ENCODE assay signal across 20 cellular contexts in the genomic region with DNA sequence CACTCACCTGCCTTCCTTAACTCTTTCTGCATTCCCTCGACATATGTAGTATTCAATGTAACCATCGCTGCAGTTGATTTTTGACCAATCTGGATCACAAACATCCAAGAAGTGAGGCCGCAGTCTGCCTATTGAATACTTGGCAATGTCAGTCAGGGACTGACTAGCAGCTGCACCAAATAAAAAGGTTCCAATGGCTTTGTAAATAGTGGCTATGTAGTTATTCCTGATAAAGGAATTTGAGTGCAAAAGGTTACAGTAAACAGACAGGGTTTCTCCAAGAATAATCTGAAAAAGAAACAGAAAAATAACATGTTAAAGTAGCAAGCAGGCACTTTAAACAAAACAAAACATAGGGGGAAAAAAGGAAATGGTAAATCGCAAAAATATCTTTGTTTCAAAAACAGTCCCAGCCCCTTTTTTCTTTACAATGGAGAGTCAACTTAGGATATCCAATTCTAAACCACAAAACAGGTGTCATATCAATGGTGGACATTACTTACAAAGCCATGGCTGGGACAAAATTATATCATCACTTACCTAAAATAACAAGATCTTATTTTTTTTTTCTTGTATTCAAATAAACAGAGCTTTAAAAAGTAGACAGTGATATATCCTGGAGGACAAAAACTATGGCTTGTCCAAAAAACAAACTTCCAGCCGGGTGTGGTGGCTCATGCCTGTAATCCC.
DNase-seq lines count a peak whose midpoint lies in the region; ATAC-seq and TF ChIP-seq lines count a peak whose summit lies in the region.
"Had no signal": no experiment of that assay in that cellular context is flagged by ENCODE, and none has a peak within 500 bp of the region (broad histone marks: within the 10 kb centered on the region; RNA-seq: fewer than 3 reads in every experiment).

No MANE protein-coding gene starts in this region.

- CTCF ChIA-PET in HEK293 (lab: Yijun Ruan, JAX) = interaction anchor here (0.6 kb wide), 1 partner anchor 978 kb away, joined by 6 read pairs; no protein-coding TSS in a partner anchor

- H3K27ac ChIP-seq in HEK293 (ENCODE audit: extremely low read depth, low read depth, low read length) (no peak overlapping the region; the same call in 1 of the 2 replicates), hepatocyte (peak overlapping the region; percentile 31), psoas muscle (peak overlapping the region; percentile 38)
- H3K27ac ChIP-seq: brain microvascular endothelial cell, SJSA1 had no signal

- H3K9me3 ChIP-seq in HEK293 (ENCODE audit: control insufficient read depth, insufficient read depth, low read depth, low read length) = no peaks in the 10 kb centered on the region
- H3K9me3 ChIP-seq in hepatocyte (ENCODE audit: low read depth) = no peaks in the 10 kb centered on the region
- H3K9me3 ChIP-seq in psoas muscle = no peaks in the 10 kb centered on the region
- H3K9me3 ChIP-seq: esophagus squamous epithelium, HAP-1, SJSA1 had no signal

- peak overlapping the region; percentile 61 for H3K4me2 ChIP-seq in hepatocyte

- TF ChIP-seq CTCF in HEK293 (tag by site-specific recombination; IDR thresholded peaks at IDR 0.05) (no peak), hepatocyte (IDR thresholded peaks at IDR 0.05; ENCODE audit: poor library complexity) (no peak), psoas muscle (IDR thresholded peaks at IDR 0.05) (no peak)

- POLR2A ChIA-PET in HEK293 (lab: Yijun Ruan, JAX) = interaction anchor here (1.3 kb wide), 1 partner anchor 17 kb away, joined by 3 read pairs; no protein-coding TSS in a partner anchor

- 61% methylated on average over 5 of the region's 5 CpGs for WGBS in hepatocyte (ENCODE audit: low lambda C conversion rate, missing lambda C conversion rate)
- WGBS in psoas muscle, 3 donors = 67 to 78% (median 76%) methylated on average over 5 of the region's 5 CpGs

- no peaks in the 10 kb centered on the region for H4K20me1 ChIP-seq in hepatocyte (ENCODE audit: insufficient read depth, poor library complexity, severe bottlenecking)

- H3K36me3 ChIP-seq in HEK293 (ENCODE audit: control insufficient read depth in 2 of 2, insufficient read depth in 1 of 2, low read length in 2 of 2) = peaks cover 0 to 3% of the 10 kb centered on the region in 2 experiments; a peak in 1 of 3 replicates
- H3K36me3 ChIP-seq in hepatocyte (replicated peaks; ENCODE audit: insufficient read depth, low read depth) = no peaks in the 10 kb centered on the region
- peaks cover 0 to 44% of the 10 kb centered on the region in 2 donors for H3K36me3 ChIP-seq in psoas muscle (ENCODE audit: insufficient read depth in 1 of 2, low read depth in 1 of 2)
- H3K36me3 ChIP-seq: brain microvascular endothelial cell, SJSA1 had no signal

- ATAC-seq in psoas muscle = no peak
- ATAC-seq: activated T-cell treated with anti-CD3 and anti-CD28 coated beads, Interleukin-2, amount 50 U/mL, for 72 hours; PC-3 had no signal

- intact Hi-C loops in psoas muscle (cut with DNase I) = no loop called here

- H3K79me2 ChIP-seq in hepatocyte = peaks cover 21% of the 10 kb centered on the region

- H3K9me2 ChIP-seq in hepatocyte (replicated peaks; ENCODE audit: insufficient read depth) = no peaks in the 10 kb centered on the region

- H3K4me1 ChIP-seq in HEK293 (ENCODE audit: control insufficient read depth, insufficient read depth, low read length) = 0 out of 2 replicates have a peak, but pooled peaks cover 3% of the 10 kb centered on the region
- peaks cover 13% of the 10 kb centered on the region for H3K4me1 ChIP-seq in hepatocyte (ENCODE audit: insufficient read depth)
- peaks cover 26% of the 10 kb centered on the region for H3K4me1 ChIP-seq in psoas muscle
- H3K4me1 ChIP-seq: SJSA1 had no signal

- H2AFZ ChIP-seq in hepatocyte = no peak overlapping the region

- H3K27me3 ChIP-seq in hepatocyte = no peaks in the 10 kb centered on the region
- no peaks in the 10 kb centered on the region for H3K27me3 ChIP-seq in psoas muscle (ENCODE audit: insufficient read depth in 3 of 3, low read length in 2 of 3)
- H3K27me3 ChIP-seq: brain microvascular endothelial cell, esophagus squamous epithelium, SJSA1 had no signal

- DNase-seq in NCI-H774 (lab: John Stamatoyannopoulos, UW) = peak; percentile 27
- DNase-seq in hepatocyte (ENCODE audit: low spot score) = no peak
- DNase-seq in psoas muscle = no peak
- DNase-seq in germinal center (ENCODE audit: low spot score) = no peak
- DNase-seq in ACHN = no peak
- no peak for DNase-seq in DMS53 treated with DMSO at 0.1 percent for 48 hours (lab: John Stamatoyannopoulos, UW; ENCODE audit: unreplicated experiment)
- no peak for DNase-seq in NCI-H1105 (lab: John Stamatoyannopoulos, UW)
- DNase-seq: activated CD4-positive, CD25-positive, alpha-beta regulatory T cell; activated naive CD8-positive, alpha-beta T cell treated with anti-CD3 and anti-CD28 coated beads, Interleukin-2, amount 10 ng/mL, durations not matched to agents 7 days and 5 days; activated T-cell treated with anti-CD3 and anti-CD28 coated beads, Interleukin-2, amount 50 U/mL, for 72 hours; brain microvascular endothelial cell; EL; esophagus squamous epithelium; KBM-7; NCI-H1092; NCI-H526; PC-3 had no signal

- in situ Hi-C loops in ACHN (cut with HindIII; ENCODE audit: low pct_ligation_motif_present, low pct_unique_long_range_greater_than_20kb, low sequenced_read_pairs) = no loop called here

- H3K4me3 ChIP-seq in HEK293 (ENCODE audit: low read depth, low read length) (no peak overlapping the region), hepatocyte (no peak overlapping the region), psoas muscle (no peak overlapping the region)
- H3K4me3 ChIP-seq: esophagus squamous epithelium, HAP-1, SJSA1 had no signal

TF ChIP-seq in HEK293, 187 proteins besides CTCF, POLR2A, EP300 and RAD21 (continues in another document):
- TF ChIP-seq, protein P1, sequence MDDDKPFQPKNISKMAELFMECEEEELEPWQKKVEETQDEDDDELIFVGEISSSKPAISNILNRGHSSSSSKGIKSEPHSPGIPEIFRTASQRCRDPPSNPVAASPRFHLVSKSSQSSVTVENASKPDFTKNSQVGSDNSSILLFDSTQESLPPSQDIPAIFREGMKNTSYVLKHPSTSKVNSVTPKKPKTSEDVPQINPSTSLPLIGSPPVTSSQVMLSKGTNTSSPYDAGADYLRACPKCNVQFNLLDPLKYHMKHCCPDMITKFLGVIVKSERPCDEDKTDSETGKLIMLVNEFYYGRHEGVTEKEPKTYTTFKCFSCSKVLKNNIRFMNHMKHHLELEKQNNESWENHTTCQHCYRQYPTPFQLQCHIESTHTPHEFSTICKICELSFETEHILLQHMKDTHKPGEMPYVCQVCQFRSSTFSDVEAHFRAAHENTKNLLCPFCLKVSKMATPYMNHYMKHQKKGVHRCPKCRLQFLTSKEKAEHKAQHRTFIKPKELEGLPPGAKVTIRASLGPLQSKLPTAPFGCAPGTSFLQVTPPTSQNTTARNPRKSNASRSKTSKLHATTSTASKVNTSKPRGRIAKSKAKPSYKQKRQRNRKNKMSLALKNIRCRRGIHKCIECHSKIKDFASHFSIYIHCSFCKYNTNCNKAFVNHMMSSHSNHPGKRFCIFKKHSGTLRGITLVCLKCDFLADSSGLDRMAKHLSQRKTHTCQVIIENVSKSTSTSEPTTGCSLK (tag by site-specific recombination; IDR thresholded peaks at IDR 0.05) = no peak
- 0 out of 2 replicates have a peak, but pooled peaks have one; percentile 21 for TF ChIP-seq FEZF1 (tag by site-specific recombination; IDR thresholded peaks at IDR 0.05)
- no peak for TF ChIP-seq ZNF311 (tag by site-specific recombination; IDR thresholded peaks at IDR 0.05; ENCODE audit: borderline replicate concordance)
- TF ChIP-seq ZSCAN23 (tag by site-specific recombination; IDR thresholded peaks at IDR 0.05) = no peak
- no peak for TF ChIP-seq ZNF792 (tag by site-specific recombination; IDR thresholded peaks at IDR 0.05)
- 0 out of 2 replicates have a peak, but pooled peaks have one; percentile 56 for TF ChIP-seq ZXDB (tag by site-specific recombination; IDR thresholded peaks at IDR 0.05)
- TF ChIP-seq ZNF335 (tag by site-specific recombination; conservative IDR thresholded peaks at IDR 0.05) = no peak
- TF ChIP-seq, protein P2, sequence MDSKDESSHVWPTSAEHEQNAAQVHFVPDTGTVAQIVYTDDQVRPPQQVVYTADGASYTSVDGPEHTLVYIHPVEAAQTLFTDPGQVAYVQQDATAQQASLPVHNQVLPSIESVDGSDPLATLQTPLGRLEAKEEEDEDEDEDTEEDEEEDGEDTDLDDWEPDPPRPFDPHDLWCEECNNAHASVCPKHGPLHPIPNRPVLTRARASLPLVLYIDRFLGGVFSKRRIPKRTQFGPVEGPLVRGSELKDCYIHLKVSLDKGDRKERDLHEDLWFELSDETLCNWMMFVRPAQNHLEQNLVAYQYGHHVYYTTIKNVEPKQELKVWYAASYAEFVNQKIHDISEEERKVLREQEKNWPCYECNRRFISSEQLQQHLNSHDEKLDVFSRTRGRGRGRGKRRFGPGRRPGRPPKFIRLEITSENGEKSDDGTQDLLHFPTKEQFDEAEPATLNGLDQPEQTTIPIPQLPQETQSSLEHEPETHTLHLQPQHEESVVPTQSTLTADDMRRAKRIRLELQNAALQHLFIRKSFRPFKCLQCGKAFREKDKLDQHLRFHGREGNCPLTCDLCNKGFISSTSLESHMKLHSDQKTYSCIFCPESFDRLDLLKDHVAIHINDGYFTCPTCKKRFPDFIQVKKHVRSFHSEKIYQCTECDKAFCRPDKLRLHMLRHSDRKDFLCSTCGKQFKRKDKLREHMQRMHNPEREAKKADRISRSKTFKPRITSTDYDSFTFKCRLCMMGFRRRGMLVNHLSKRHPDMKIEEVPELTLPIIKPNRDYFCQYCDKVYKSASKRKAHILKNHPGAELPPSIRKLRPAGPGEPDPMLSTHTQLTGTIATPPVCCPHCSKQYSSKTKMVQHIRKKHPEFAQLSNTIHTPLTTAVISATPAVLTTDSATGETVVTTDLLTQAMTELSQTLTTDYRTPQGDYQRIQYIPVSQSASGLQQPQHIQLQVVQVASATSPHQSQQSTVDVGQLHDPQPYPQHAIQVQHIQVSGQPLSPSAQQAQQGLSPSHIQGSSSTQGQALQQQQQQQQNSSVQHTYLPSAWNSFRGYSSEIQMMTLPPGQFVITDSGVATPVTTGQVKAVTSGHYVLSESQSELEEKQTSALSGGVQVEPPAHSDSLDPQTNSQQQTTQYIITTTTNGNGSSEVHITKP (tag by site-specific recombination; IDR thresholded peaks at IDR 0.05) = no peak
- TF ChIP-seq SCRT2 (tag by site-specific recombination; IDR thresholded peaks at IDR 0.05) = no peak
